In the genomic region with DNA sequence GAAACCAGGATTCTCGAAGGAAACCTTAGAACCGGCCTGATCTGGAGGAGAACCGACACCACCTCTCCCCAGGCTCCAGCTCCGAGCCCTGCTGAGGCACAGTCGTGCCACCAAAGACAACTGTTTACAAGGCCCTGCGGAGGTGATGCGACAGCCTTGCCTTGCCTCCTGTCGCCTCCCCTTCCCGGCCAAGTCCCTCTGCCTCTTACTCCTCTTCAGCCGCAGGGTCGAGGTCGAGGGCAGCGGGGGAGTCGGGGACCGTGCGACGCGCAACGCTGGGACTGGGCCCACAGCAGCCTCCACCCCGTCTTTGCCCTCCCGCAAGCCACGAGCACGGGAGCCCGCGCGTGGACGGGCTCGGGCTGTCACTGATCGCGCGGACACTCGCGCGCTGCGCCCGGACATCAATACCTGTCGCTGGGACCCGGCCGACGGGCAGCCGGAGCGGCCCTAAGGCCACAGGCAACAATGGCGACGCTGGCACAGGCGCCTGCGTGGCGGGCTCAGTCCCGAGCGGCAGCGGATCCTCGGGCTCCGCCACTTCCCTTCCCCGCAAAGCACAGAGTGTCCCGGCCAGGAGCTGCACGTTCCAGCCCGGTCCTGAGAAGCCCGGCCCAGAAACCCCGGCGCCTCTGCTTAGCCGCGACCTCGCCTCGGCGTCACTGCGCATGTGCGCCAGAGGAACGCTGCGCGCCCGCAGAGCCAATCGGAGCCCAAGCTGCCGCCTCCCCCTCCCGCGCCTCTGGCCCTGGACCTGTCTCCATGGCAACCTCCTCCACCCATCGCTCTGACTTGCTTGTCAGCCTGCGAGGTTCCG, we compare ENCODE assay signal across 8 cellular contexts. TPM values are rescaled to one million over a fixed set of nuclear protein-coding genes. Genes with fewer than 3 reads are reported as not detected.
A peak's percentile ranks its signal among the peaks of the same experiment; 100 is the strongest.
DNase-seq lines count a peak whose midpoint lies in the region; ATAC-seq and TF ChIP-seq lines count a peak whose summit lies in the region.

ZNF287 (minus strand) TSS at position 664 of the 817 bp plus-strand sequence. CDS start 1,473 bp downstream, outside the sequence.

- intact Hi-C loops in left colon (cut with DNase I, micrococcal nuclease): no loop called here

- TF ChIP-seq CTCF in 22Rv1 (IDR thresholded peaks at IDR 0.05): no peak

- H3K27ac ChIP-seq in 22Rv1: peak within 1 kb of the TSS; percentile 35; the same call in 1 of the 2 replicates

- ATAC-seq in GM18858 (IDR thresholded peaks at IDR 0.05; ENCODE audit: unreplicated experiment) (peak; percentile 88), HG03097 (IDR thresholded peaks at IDR 0.05; ENCODE audit: low FRiP score, unreplicated experiment) (peak; percentile 89), left colon (peak; percentile 100)

- DNase-seq in NCI-H2196 treated with DMSO at 0.1 percent for 48 hours (lab: John Stamatoyannopoulos, UW; ENCODE audit: unreplicated experiment) (peak; percentile 79), dedifferentiated amniotic fluid mesenchymal stem cell (ENCODE audit: extremely low spot score) (peak; percentile 92), left colon (peak; percentile 93 to 96)
- peak; percentile 93 for DNase-seq in activated CD4-positive, alpha-beta T cell treated with anti-CD3 and anti-CD28 coated beads, Interleukin-2, amount 50 U/mL, for 1 hour
- peak; percentile 93 for DNase-seq in stimulated activated CD4-positive, alpha-beta T cell treated with anti-CD3 and anti-CD28 coated beads, Interleukin-1b, Interleukin-23, amount 100 ng/mL, for 48 hours

RNA-seq across cellular contexts. Expression of gene ZNF287, which starts in this region (rescaled TPM):
- 1 to 10 TPM; 3.1 to 3.8 TPM for total RNA-seq in left colon

Comparison
In these comparisons a context has a peak if more than half of its experiments do, and no peak if none do; other contexts are left out.
1. Peak in every context shown above with its lines: DNase-seq, ATAC-seq and H3K27ac ChIP-seq.